ENCODE assay signal across 8 cellular contexts in the genomic region with DNA sequence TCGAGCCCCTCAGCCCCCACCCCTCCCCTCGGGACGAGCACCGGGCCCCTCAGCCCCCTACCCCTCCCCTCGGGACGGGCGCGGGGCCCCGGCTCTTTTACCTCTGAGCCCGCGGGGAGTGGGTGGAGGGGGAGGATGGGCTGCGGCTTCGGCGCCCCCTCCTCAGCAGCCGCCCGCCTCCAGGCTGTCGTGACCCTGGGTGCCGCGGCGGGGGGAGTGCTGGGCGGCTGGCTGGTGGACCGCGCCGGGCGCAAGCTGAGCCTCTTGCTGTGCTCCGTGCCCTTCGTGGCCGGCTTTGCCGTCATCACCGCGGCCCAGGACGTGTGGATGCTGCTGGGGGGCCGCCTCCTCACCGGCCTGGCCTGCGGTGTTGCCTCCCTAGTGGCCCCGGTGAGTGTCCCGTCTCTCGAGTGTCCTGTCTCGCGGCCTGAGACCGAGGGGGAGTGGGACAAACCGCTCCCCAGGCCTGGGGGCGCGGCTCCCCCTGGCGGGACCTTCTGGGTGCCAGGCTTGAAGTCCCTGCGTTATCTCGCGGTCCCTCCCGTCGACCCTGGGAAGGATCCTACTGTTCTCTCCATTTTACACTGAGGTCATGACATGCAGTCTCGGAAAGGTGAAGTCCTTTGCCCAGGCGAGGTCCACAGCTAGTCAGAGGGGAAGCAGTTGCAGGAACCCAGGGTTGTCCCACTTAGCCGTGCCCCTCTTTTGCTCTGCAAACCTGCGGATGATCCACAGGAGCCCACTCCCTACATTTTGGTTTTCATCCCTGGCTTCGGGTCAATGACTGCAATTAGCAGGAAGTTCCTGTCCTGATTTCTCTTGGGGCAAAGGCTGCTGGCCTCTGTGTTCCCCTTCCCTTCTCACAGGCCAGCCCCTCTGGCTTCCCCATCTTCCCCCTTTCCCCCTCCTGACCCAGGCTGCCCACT. TPM values are rescaled to one million over a fixed set of nuclear protein-coding genes. Genes with fewer than 3 reads are reported as not detected.
A peak's percentile ranks its signal among the peaks of the same experiment; 100 is the strongest.
DNase-seq lines count a peak whose midpoint lies in the region; ATAC-seq, FAIRE-seq and TF ChIP-seq lines count a peak whose summit lies in the region.

No MANE protein-coding gene starts in this region.

- H3K4me1 ChIP-seq in RWPE2 (ENCODE audit: insufficient read depth, poor library complexity, severe bottlenecking) (no peaks in the 10 kb centered on the region), kidney (ENCODE audit: control insufficient read depth in 1 of 2, insufficient read depth in 1 of 2, low read depth in 1 of 2, low read length in 2 of 2) (peaks cover 9 to 17% of the 10 kb centered on the region in 2 donors)

- H3K9me3 ChIP-seq in RWPE2 (ENCODE audit: severe bottlenecking) (no peaks in the 10 kb centered on the region), kidney (ENCODE audit: control insufficient read depth in 1 of 2, low read length in 2 of 2) (no peaks in the 10 kb centered on the region)

- H3K36me3 Mint-ChIP-seq in MCF 10A (ENCODE audit: insufficient read depth, unreplicated experiment), result peaks cover 10% of the 10 kb centered on the region

- H3K4me3 Mint-ChIP-seq in MCF 10A (ENCODE audit: unreplicated experiment), result peak overlapping the region; percentile 74

- POLR2A ChIA-PET in MCF 10A (lab: Yijun Ruan, JAX), result interaction anchor here (0.7 to 2.8 kb wide), 6 partner anchors 9 to 89 kb away, joined by 3 to 35 read pairs (median 8); a partner anchor contains a TSS

- FAIRE-seq in kidney (lab: Jason Lieb, UNC), result no peak

- peak; percentile 72 for DNase-seq in Right ventricle myocardium superior
- DNase-seq in Right ventricle myocardium inferior (ENCODE audit: missing footprints), result no peak
- DNase-seq in RWPE2 (ENCODE audit: low spot score), result no peak
- DNase-seq in MCF 10A (ENCODE audit: unreplicated experiment), result peak; percentile 22
- DNase-seq in kidney, result peak; percentile 86
- DNase-seq in stimulated activated CD4-positive, alpha-beta T cell treated with anti-CD3 and anti-CD28 coated beads, Interleukin-4, amount 100 ng/mL, for 24 hours, result peak; percentile 12
- no peak for DNase-seq in cerebellar nuclear complex (lab: John Stamatoyannopoulos, UW)

- no peak overlapping the region for H3K27ac Mint-ChIP-seq in MCF 10A (ENCODE audit: low read depth, unreplicated experiment)

- peak; percentile 83 for TF ChIP-seq CTCF in RWPE2 (IDR thresholded peaks at IDR 0.05; ENCODE audit: poor library complexity, severe bottlenecking)
- TF ChIP-seq CTCF in MCF 10A (IDR thresholded peaks at IDR 0.05; ENCODE audit: unreplicated experiment), result peak; percentile 40
- peak; percentile 29 for TF ChIP-seq CTCF in kidney (IDR thresholded peaks at IDR 0.05; ENCODE audit: borderline replicate concordance, extremely low read depth, insufficient read depth)

- H3K9ac ChIP-seq in kidney (ENCODE audit: low read length in 2 of 2), result peak overlapping the region; percentile 29 to 58

- intact Hi-C loops in Right ventricle myocardium superior (cut with DNase I), result loop anchor here (10.0 kb wide), 1 partner anchor 173 kb away; no protein-coding TSS in a partner anchor
- intact Hi-C loops in Right ventricle myocardium inferior (cut with DNase I), result loop anchor here (2.0 to 5.0 kb wide), 3 partner anchors 61 to 176 kb away; no protein-coding TSS in a partner anchor
- intact Hi-C loops in MCF 10A (cut with micrococcal nuclease), result loop anchor here (1.0 to 2.0 kb wide), 5 partner anchors 37 to 457 kb away; no protein-coding TSS in a partner anchor
- intact Hi-C loops in kidney (cut with DNase I), result no loop called here

- peak overlapping the region; percentile 70 for H3K4me3 ChIP-seq in RWPE2 (ENCODE audit: severe bottlenecking)
- peak overlapping the region; percentile 55 to 59 for H3K4me3 ChIP-seq in kidney (ENCODE audit: low read length in 2 of 2)

- no peaks in the 10 kb centered on the region for H3K9me3 Mint-ChIP-seq in MCF 10A (ENCODE audit: unreplicated experiment)

- peak; percentile 14 for ATAC-seq in Right ventricle myocardium superior (ENCODE audit: poor library complexity)
- no peak for ATAC-seq in Right ventricle myocardium inferior
- ATAC-seq in RWPE2 (ENCODE audit: low read depth), result no peak
- ATAC-seq in GM19035 (IDR thresholded peaks at IDR 0.05; ENCODE audit: unreplicated experiment), result no peak

- no peaks in the 10 kb centered on the region for H3K27me3 ChIP-seq in RWPE2 (ENCODE audit: insufficient read depth, poor library complexity, severe bottlenecking)

- peaks cover 4% of the 10 kb centered on the region for H3K4me1 Mint-ChIP-seq in MCF 10A (ENCODE audit: insufficient read depth, unreplicated experiment)

- peak overlapping the region; percentile 56 for H3K27ac ChIP-seq in RWPE2 (ENCODE audit: poor library complexity, severe bottlenecking)
- peak overlapping the region in 1 of 2 donors; percentile 67 for H3K27ac ChIP-seq in kidney (ENCODE audit: low read depth in 2 of 2, low read length in 2 of 2)

- H3K27me3 Mint-ChIP-seq in MCF 10A (ENCODE audit: insufficient read depth, unreplicated experiment), result no peaks in the 10 kb centered on the region

- CTCF ChIA-PET in MCF 10A (lab: Yijun Ruan, JAX), result interaction anchor here (0.6 to 1.6 kb wide), 9 partner anchors 10 to 472 kb away, joined by 3 to 10 read pairs (median 3); no protein-coding TSS in a partner anchor

- no TSS peak for BruUV-seq in MCF 10A (replicated peaks; lab: Mats Ljungman, UMichigan)

- H3K36me3 ChIP-seq in RWPE2 (ENCODE audit: low read depth), result no peaks in the 10 kb centered on the region; the same call in 1 of the 2 replicates
- peaks cover 0 to 2% of the 10 kb centered on the region in 2 donors for H3K36me3 ChIP-seq in kidney (ENCODE audit: control insufficient read depth in 1 of 2, insufficient read depth in 2 of 2, low read length in 2 of 2)

RNA-seq across cellular contexts. Expression of a gene that starts 1.0 kb away (rescaled TPM):
- total RNA-seq in Right ventricle myocardium superior (16.6 TPM), Right ventricle myocardium inferior (15.0 TPM), MCF 10A (2022) (13.7 and 14.0 TPM in 2 replicates), kidney (15.3 TPM)
- 22.0 TPM for polyA plus RNA-seq in kidney (ENCODE audit: insufficient read depth, low read depth, low replicate concordance)

RNA-seq across cellular contexts. Expression of a gene that starts 26.2 kb away (rescaled TPM):
- total RNA-seq in Right ventricle myocardium superior (5.8 TPM), Right ventricle myocardium inferior (6.1 TPM), MCF 10A (2022) (7.9 and 9.3 TPM in 2 replicates), kidney (9.1 TPM)
- 2.1 TPM for polyA plus RNA-seq in kidney (ENCODE audit: insufficient read depth, low read depth, low replicate concordance)

RNA-seq across cellular contexts. Expression of a gene that starts 53.2 kb away (rescaled TPM):
- total RNA-seq in Right ventricle myocardium superior, result 628 TPM
- 775 TPM for total RNA-seq in Right ventricle myocardium inferior
- 3,086 and 3,252 TPM in 2 replicates for total RNA-seq in MCF 10A (2022)
- 985 TPM for total RNA-seq in kidney
- 1,980 TPM for polyA plus RNA-seq in kidney (ENCODE audit: insufficient read depth, low read depth, low replicate concordance)

RNA-seq across cellular contexts. Expression of a gene that starts 53.3 kb away (rescaled TPM):
- total RNA-seq in Right ventricle myocardium superior (52.1 TPM), Right ventricle myocardium inferior (52.0 TPM), MCF 10A (2022) (23.5 and 26.2 TPM in 2 replicates), kidney (24.6 TPM)
- 15.8 TPM for polyA plus RNA-seq in kidney (ENCODE audit: insufficient read depth, low read depth, low replicate concordance)

Comparison
In these comparisons a context has a peak if more than half of its experiments do, and no peak if none do; other contexts are left out.
1. DNase-seq: peak in Right ventricle myocardium superior (single experiment), MCF 10A (single experiment), kidney (single experiment) and stimulated activated CD4-positive, alpha-beta T cell treated with anti-CD3 and anti-CD28 coated beads, Interleukin-4, amount 100 ng/mL, for 24 hours (single experiment); none in Right ventricle myocardium inferior (single experiment), RWPE2 (single experiment) and cerebellar nuclear complex (0 of 2).
2. CTCF ChIP-seq: peak in every context shown above with its lines; median percentile 83 in RWPE2; 40 in MCF 10A; 29 in kidney.